18 cellular contexts compared by ENCODE assay signal in the genomic region with DNA sequence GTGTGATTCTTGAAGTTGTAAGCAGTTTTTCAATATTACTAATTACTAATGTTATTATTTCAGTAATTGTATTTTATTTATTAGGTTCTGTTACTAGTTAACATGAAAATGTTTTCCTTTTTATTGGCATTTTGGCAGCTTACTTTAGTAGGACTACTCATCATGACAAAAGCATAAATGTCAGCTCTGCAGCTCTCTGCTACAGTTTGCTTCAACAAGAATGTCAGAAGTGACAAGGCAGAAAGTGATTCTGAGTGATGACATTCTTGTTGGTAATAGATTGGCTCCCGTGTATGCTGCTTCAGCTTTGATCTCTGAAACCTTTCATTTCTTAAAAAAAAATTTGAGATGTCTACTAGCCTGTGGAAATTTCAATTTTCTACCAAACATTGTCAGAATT.
DNase-seq lines count a peak whose midpoint lies in the region; ATAC-seq and TF ChIP-seq lines count a peak whose summit lies in the region.
"Had no signal": no experiment of that assay in that cellular context is flagged by ENCODE, and none has a peak within 500 bp of the region (broad histone marks: within the 10 kb centered on the region; RNA-seq: fewer than 3 reads in every experiment).

No MANE protein-coding gene starts in this region.

- H3K4ac ChIP-seq in mesendoderm (ENCODE audit: low read depth, low read length): no peak overlapping the region

- H3K79me2 ChIP-seq in GM23338 (replicated peaks; ENCODE audit: insufficient read depth) (no peaks in the 10 kb centered on the region), mesendoderm (ENCODE audit: control insufficient read depth, insufficient read depth, low read length) (no peaks in the 10 kb centered on the region)

- H2AFZ ChIP-seq in GM23338: no peak overlapping the region

- no peaks in the 10 kb centered on the region for H3K9me2 ChIP-seq in GM23338 (ENCODE audit: insufficient read depth)

- H2BK5ac ChIP-seq in mesendoderm (ENCODE audit: low read length): no peak overlapping the region

- H4K20me1 ChIP-seq in GM23338 (replicated peaks; ENCODE audit: insufficient read depth): no peaks in the 10 kb centered on the region
- H4K20me1 ChIP-seq: BLaER1 treated with 17β-estradiol and CSF1 and Interleukin-3, amounts not matched to agents 10 nM and 100 nM had no signal

- no peak overlapping the region for H4K5ac ChIP-seq in mesendoderm (ENCODE audit: low read length)

- WGBS in mesendoderm (ENCODE audit: extremely low coverage, insufficient coverage, low lambda C conversion rate): no CpG with 5 or more reads among the region's 1 CpG

- H3K27me3 Mint-ChIP-seq in GM23338 (ENCODE audit: insufficient read depth, low read depth, poor library complexity): peaks cover 1% of the 10 kb centered on the region
- H3K27me3 Mint-ChIP-seq: B cell; CD4-positive, alpha-beta T cell had no signal

- no peak overlapping the region for H2AK5ac ChIP-seq in mesendoderm (ENCODE audit: low read length)

- H3K4me3 Mint-ChIP-seq in GM23338: no peak overlapping the region
- H3K4me3 Mint-ChIP-seq: B cell; CD4-positive, alpha-beta T cell; CD8-positive, alpha-beta T cell had no signal

- H3K27ac Mint-ChIP-seq in GM23338: peak overlapping the region; percentile 78; the same call in 1 of the 2 replicates
- H3K27ac Mint-ChIP-seq: B cell; CD4-positive, alpha-beta T cell; CD8-positive, alpha-beta T cell had no signal

- H3K36me3 Mint-ChIP-seq in GM23338 (ENCODE audit: low read depth): no peaks in the 10 kb centered on the region
- H3K36me3 Mint-ChIP-seq: CD8-positive, alpha-beta T cell had no signal

- no peaks in the 10 kb centered on the region for H3K9me3 Mint-ChIP-seq in GM23338

- no peaks in the 10 kb centered on the region for H3K4me1 Mint-ChIP-seq in GM23338
- H3K4me1 Mint-ChIP-seq: B cell had no signal

- H3K18ac ChIP-seq in mesendoderm (ENCODE audit: low read length): no peak overlapping the region

- H3F3A ChIP-seq in GM23338 (replicated peaks; ENCODE audit: low read depth): no peaks in the 10 kb centered on the region

- no peak overlapping the region for H3K56ac ChIP-seq in mesendoderm (ENCODE audit: low read length)

- no peak overlapping the region for H4K8ac ChIP-seq in mesendoderm (ENCODE audit: low read depth, low read length)

- no peak overlapping the region for H3K23ac ChIP-seq in mesendoderm (ENCODE audit: low read length)

- H3K36me3 ChIP-seq in GM23338 (ENCODE audit: insufficient read depth) (no peaks in the 10 kb centered on the region), mesendoderm (ENCODE audit: control insufficient read depth, insufficient read depth, low read length) (no peaks in the 10 kb centered on the region)
- H3K36me3 ChIP-seq: BLaER1 treated with 17β-estradiol and CSF1 and Interleukin-3, amounts not matched to agents 10 nM and 100 nM had no signal

- no peak for TF ChIP-seq CTCF in GM23338 (conservative IDR thresholded peaks at IDR 0.05; ENCODE audit: low read depth in 2 of 2)

- H3K4me1 ChIP-seq in GM23338 (ENCODE audit: insufficient read depth) (no peaks in the 10 kb centered on the region), mesendoderm (ENCODE audit: control insufficient read depth, low read depth, low read length) (no peaks in the 10 kb centered on the region)
- H3K4me1 ChIP-seq: A549; BLaER1 treated with 17β-estradiol and CSF1 and Interleukin-3, amounts not matched to agents 10 nM and 100 nM; Caco-2 had no signal

- H3K27ac ChIP-seq in GM23338 (ENCODE audit: low read depth) (no peak overlapping the region), mesendoderm (ENCODE audit: low read depth, low read length) (no peak overlapping the region)
- H3K27ac ChIP-seq: 22Rv1; A549; BLaER1 treated with 17β-estradiol and CSF1 and Interleukin-3, amounts not matched to agents 10 nM and 100 nM; C4-2B had no signal

- ATAC-seq in GM23338 (no peak), HG02870 (IDR thresholded peaks at IDR 0.05; ENCODE audit: unreplicated experiment) (no peak)
- ATAC-seq: A549; CD8-positive, alpha-beta T cell had no signal

- H3K27me3 ChIP-seq in GM23338 (ENCODE audit: insufficient read depth) (no peaks in the 10 kb centered on the region), mesendoderm (ENCODE audit: insufficient read depth, low read length, poor library complexity) (no peaks in the 10 kb centered on the region)
- H3K27me3 ChIP-seq: BLaER1 treated with 17β-estradiol and CSF1 and Interleukin-3, amounts not matched to agents 10 nM and 100 nM had no signal

- H3K4me3 ChIP-seq in GM23338 (no peak overlapping the region), mesendoderm (ENCODE audit: low read length) (no peak overlapping the region)
- H3K4me3 ChIP-seq: A549; BLaER1 treated with 17β-estradiol and CSF1 and Interleukin-3, amounts not matched to agents 10 nM and 100 nM had no signal

- DNase-seq in GM23338 (ENCODE audit: low spot score) (peak; percentile 18), astrocyte of the hippocampus (ENCODE audit: low read depth, low spot score) (peak; percentile 0), mesendoderm (peak; percentile 10), nucleus accumbens (lab: John Stamatoyannopoulos, UW) (no peak), NCI-H187 treated with DMSO at 0.1 percent for 48 hours (lab: John Stamatoyannopoulos, UW) (no peak)
- DNase-seq: AML-193; Caco-2; Calu3; CD4-positive, alpha-beta T cell; CD8-positive, alpha-beta T cell; DMS79 treated with DMSO at 0.1 percent for 48 hours; GF-D8 had no signal

- H3K79me1 ChIP-seq in mesendoderm (ENCODE audit: low read length): no peaks in the 10 kb centered on the region

- no peak overlapping the region for H2BK15ac ChIP-seq in mesendoderm (replicated peaks; ENCODE audit: low read depth)

- H3K9ac ChIP-seq in mesendoderm (ENCODE audit: low read length): no peak overlapping the region
- H3K9ac ChIP-seq: BLaER1 treated with 17β-estradiol and CSF1 and Interleukin-3, amounts not matched to agents 10 nM and 100 nM had no signal

- H3K4me2 ChIP-seq in GM23338 (no peak overlapping the region), mesendoderm (ENCODE audit: low read length) (no peak overlapping the region)
- H3K4me2 ChIP-seq: A549; BLaER1 treated with 17β-estradiol and CSF1 and Interleukin-3, amounts not matched to agents 10 nM and 100 nM had no signal

- H2BK120ac ChIP-seq in mesendoderm (ENCODE audit: low read depth, low read length): no peak overlapping the region

TF ChIP-seq in GM23338, 12 proteins besides CTCF, POLR2A, EP300 and RAD21 (continues in another document):
- no peak for TF ChIP-seq EZH2phosphoT487 (IDR thresholded peaks at IDR 0.05; ENCODE audit: unreplicated experiment)
- no peak for TF ChIP-seq POLR2AphosphoS5 (IDR thresholded peaks at IDR 0.05; ENCODE audit: low read depth)
- TF ChIP-seq, protein P1, sequence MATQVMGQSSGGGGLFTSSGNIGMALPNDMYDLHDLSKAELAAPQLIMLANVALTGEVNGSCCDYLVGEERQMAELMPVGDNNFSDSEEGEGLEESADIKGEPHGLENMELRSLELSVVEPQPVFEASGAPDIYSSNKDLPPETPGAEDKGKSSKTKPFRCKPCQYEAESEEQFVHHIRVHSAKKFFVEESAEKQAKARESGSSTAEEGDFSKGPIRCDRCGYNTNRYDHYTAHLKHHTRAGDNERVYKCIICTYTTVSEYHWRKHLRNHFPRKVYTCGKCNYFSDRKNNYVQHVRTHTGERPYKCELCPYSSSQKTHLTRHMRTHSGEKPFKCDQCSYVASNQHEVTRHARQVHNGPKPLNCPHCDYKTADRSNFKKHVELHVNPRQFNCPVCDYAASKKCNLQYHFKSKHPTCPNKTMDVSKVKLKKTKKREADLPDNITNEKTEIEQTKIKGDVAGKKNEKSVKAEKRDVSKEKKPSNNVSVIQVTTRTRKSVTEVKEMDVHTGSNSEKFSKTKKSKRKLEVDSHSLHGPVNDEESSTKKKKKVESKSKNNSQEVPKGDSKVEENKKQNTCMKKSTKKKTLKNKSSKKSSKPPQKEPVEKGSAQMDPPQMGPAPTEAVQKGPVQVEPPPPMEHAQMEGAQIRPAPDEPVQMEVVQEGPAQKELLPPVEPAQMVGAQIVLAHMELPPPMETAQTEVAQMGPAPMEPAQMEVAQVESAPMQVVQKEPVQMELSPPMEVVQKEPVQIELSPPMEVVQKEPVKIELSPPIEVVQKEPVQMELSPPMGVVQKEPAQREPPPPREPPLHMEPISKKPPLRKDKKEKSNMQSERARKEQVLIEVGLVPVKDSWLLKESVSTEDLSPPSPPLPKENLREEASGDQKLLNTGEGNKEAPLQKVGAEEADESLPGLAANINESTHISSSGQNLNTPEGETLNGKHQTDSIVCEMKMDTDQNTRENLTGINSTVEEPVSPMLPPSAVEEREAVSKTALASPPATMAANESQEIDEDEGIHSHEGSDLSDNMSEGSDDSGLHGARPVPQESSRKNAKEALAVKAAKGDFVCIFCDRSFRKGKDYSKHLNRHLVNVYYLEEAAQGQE (IDR thresholded peaks at IDR 0.05; ENCODE audit: unreplicated experiment): no peak
- TF ChIP-seq JUNB (IDR thresholded peaks at IDR 0.05; ENCODE audit: unreplicated experiment): no peak
- TF ChIP-seq STAT1 (IDR thresholded peaks at IDR 0.05; ENCODE audit: unreplicated experiment): no peak
- no peak for TF ChIP-seq ZNF114 (CRISPR knock-in tag; IDR thresholded peaks at IDR 0.05)
- no peak for TF ChIP-seq CREB1 (CRISPR knock-in tag; IDR thresholded peaks at IDR 0.05; ENCODE audit: low read depth)
- no peak for TF ChIP-seq ZNF331 (CRISPR knock-in tag; IDR thresholded peaks at IDR 0.05; ENCODE audit: low read depth)
- TF ChIP-seq, protein P2, sequence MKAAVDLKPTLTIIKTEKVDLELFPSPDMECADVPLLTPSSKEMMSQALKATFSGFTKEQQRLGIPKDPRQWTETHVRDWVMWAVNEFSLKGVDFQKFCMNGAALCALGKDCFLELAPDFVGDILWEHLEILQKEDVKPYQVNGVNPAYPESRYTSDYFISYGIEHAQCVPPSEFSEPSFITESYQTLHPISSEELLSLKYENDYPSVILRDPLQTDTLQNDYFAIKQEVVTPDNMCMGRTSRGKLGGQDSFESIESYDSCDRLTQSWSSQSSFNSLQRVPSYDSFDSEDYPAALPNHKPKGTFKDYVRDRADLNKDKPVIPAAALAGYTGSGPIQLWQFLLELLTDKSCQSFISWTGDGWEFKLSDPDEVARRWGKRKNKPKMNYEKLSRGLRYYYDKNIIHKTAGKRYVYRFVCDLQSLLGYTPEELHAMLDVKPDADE (IDR thresholded peaks at IDR 0.05): no peak

Comparison
In these comparisons a context has a peak if more than half of its experiments do, and no peak if none do; other contexts are left out.
1. DNase-seq: peak in GM23338 (single experiment), astrocyte of the hippocampus (single experiment) and mesendoderm (single experiment); none in nucleus accumbens (0 of 56) and NCI-H187 treated with DMSO at 0.1 percent for 48 hours (single experiment).